ENCODE assay signal across 17 cellular contexts in genomic region chr3:185693985-185694675, GRCh38.
DNase-seq lines count a peak whose midpoint lies in the region; ATAC-seq, FAIRE-seq and TF ChIP-seq lines count a peak whose summit lies in the region.
"Had no signal": no experiment of that assay in that cellular context is flagged by ENCODE, and none has a peak within 500 bp of the region (broad histone marks: within the 10 kb centered on the region; RNA-seq: fewer than 3 reads in every experiment).

No MANE protein-coding gene starts in this region.

- H3K9me3 Mint-ChIP-seq in endodermal cell, result peaks cover 2% of the 10 kb centered on the region
- no peaks in the 10 kb centered on the region for H3K9me3 Mint-ChIP-seq in stimulated activated naive CD8-positive, alpha-beta T cell treated with anti-CD3 and anti-CD28 coated beads, Interleukin-15, amount 100 ng/mL, for 72 hours
- H3K9me3 Mint-ChIP-seq: activated naive CD8-positive, alpha-beta T cell treated with anti-CD3 and anti-CD28 coated beads, Interleukin-2, amount 50 U/mL, for 24 hours; activated T-cell treated with anti-CD3 and anti-CD28 coated beads, Interleukin-2, amount 50 U/mL, for 24 hours had no signal

- peak; percentile 56 for DNase-seq in AG08395 (ENCODE audit: low spot score)
- peak; percentile 48 for DNase-seq in LHCN-M2 (ENCODE audit: low read depth)
- peak; percentile 40 for DNase-seq in mammary epithelial cell
- no peak for DNase-seq in keratinocyte (ENCODE audit: low read depth, low spot score)
- no peak for DNase-seq in endodermal cell
- no peak for DNase-seq in stimulated activated naive CD8-positive, alpha-beta T cell treated with anti-CD3 and anti-CD28 coated beads, Interleukin-15, amount 100 ng/mL, for 72 hours
- no peak for DNase-seq in NCI-H2081 treated with DMSO at 0.1 percent for 48 hours (lab: John Stamatoyannopoulos, UW)
- DNase-seq in vagina (ENCODE audit: extremely low spot score in 2 of 2), result no peak
- DNase-seq: activated CD4-positive, alpha-beta T cell treated with anti-CD3 and anti-CD28 coated beads for 36 hours; activated naive CD8-positive, alpha-beta T cell treated with anti-CD3 and anti-CD28 coated beads, Interleukin-2, amount 50 U/mL, for 24 hours; activated T-cell treated with anti-CD3 and anti-CD28 coated beads, Interleukin-2, amount 50 U/mL, for 24 hours; cortex of kidney; DMS 273 treated with DMSO at 0.1 percent for 48 hours; NCI-H1694 treated with DMSO at 0.1 percent for 48 hours; NCI-H526 treated with DMSO at 0.1 percent for 48 hours had no signal

- no peaks in the 10 kb centered on the region for H3K9me3 ChIP-seq in mammary epithelial cell (replicated peaks; ENCODE audit: insufficient read depth, low read length)
- H3K9me3 ChIP-seq in keratinocyte (ENCODE audit: control insufficient read depth, low read depth, low read length), result no peaks in the 10 kb centered on the region
- H3K9me3 ChIP-seq in endodermal cell (ENCODE audit: control insufficient read depth, low read length), result no peaks in the 10 kb centered on the region
- H3K9me3 ChIP-seq in vagina, result no peaks in the 10 kb centered on the region

- H2AFZ ChIP-seq in mammary epithelial cell (ENCODE audit: low read depth, low read length) (no peak overlapping the region), keratinocyte (ENCODE audit: control insufficient read depth, low read length) (no peak overlapping the region)

- peaks cover 46% of the 10 kb centered on the region for H3K79me2 ChIP-seq in mammary epithelial cell (ENCODE audit: insufficient read depth, low read length)
- peaks cover 24% of the 10 kb centered on the region for H3K79me2 ChIP-seq in keratinocyte (ENCODE audit: control insufficient read depth, insufficient read depth, low read length)

- H3K9ac ChIP-seq in mammary epithelial cell (ENCODE audit: insufficient read depth, low read length) (no peak overlapping the region), keratinocyte (ENCODE audit: control insufficient read depth, extremely low read depth, insufficient read depth, low read length) (peak overlapping the region; percentile 28), endodermal cell (ENCODE audit: extremely low read depth, low read length, poor library complexity, severe bottlenecking) (no peak overlapping the region)

- no peak for ATAC-seq in stimulated activated naive CD8-positive, alpha-beta T cell treated with anti-CD3 and anti-CD28 coated beads, Interleukin-15, amount 100 ng/mL, for 72 hours
- ATAC-seq: activated CD4-positive, alpha-beta T cell treated with anti-CD3 and anti-CD28 coated beads for 36 hours; activated naive CD8-positive, alpha-beta T cell treated with anti-CD3 and anti-CD28 coated beads, Interleukin-2, amount 50 U/mL, for 24 hours had no signal

- H3K4me2 ChIP-seq in mammary epithelial cell (ENCODE audit: insufficient read depth, low read depth, low read length), result peak overlapping the region; percentile 1
- no peak overlapping the region for H3K4me2 ChIP-seq in keratinocyte (ENCODE audit: control insufficient read depth, extremely low read depth, insufficient read depth, low read depth, low read length)

- H3K27ac ChIP-seq in mammary epithelial cell (ENCODE audit: insufficient read depth, low read depth, low read length), result peak overlapping the region; percentile 8
- peak overlapping the region; percentile 41 for H3K27ac ChIP-seq in keratinocyte (ENCODE audit: control insufficient read depth, insufficient read depth, low read length)
- H3K27ac ChIP-seq in endodermal cell (ENCODE audit: low read depth, low read length), result no peak overlapping the region
- no peak overlapping the region for H3K27ac ChIP-seq in vagina
- H3K27ac ChIP-seq: skin epidermis had no signal

- H4K20me1 ChIP-seq in mammary epithelial cell (ENCODE audit: insufficient read depth, low read length) (no peaks in the 10 kb centered on the region), keratinocyte (ENCODE audit: control insufficient read depth, extremely low read depth, insufficient read depth, low read length) (no peaks in the 10 kb centered on the region)

- peaks cover 16% of the 10 kb centered on the region for H3K4me1 ChIP-seq in mammary epithelial cell (ENCODE audit: insufficient read depth, low read length)
- peaks cover 20% of the 10 kb centered on the region for H3K4me1 ChIP-seq in keratinocyte (ENCODE audit: control insufficient read depth, extremely low read depth, insufficient read depth, low read length)
- no peaks in the 10 kb centered on the region for H3K4me1 ChIP-seq in endodermal cell (ENCODE audit: control insufficient read depth, insufficient read depth, low read length)
- H3K4me1 ChIP-seq in vagina, result no peaks in the 10 kb centered on the region

- H3K36me3 ChIP-seq in mammary epithelial cell (ENCODE audit: insufficient read depth, low read length) (peaks cover 25% of the 10 kb centered on the region), keratinocyte (ENCODE audit: control insufficient read depth in 2 of 2, extremely low read depth in 1 of 2, insufficient read depth in 2 of 2, low read length in 2 of 2) (peaks cover 9 to 23% of the 10 kb centered on the region in 2 experiments), endodermal cell (ENCODE audit: control insufficient read depth, insufficient read depth, low read length) (peaks cover 46% of the 10 kb centered on the region), vagina (no peaks in the 10 kb centered on the region)

- CTCF ChIA-PET in mammary epithelial cell (lab: Charles Lee; ENCODE audit: low non-redundant PET), result no interaction called here

- TF ChIP-seq POLR2A in vagina (IDR thresholded peaks at IDR 0.05), result no peak

- no peak overlapping the region for H3K4me3 Mint-ChIP-seq in endodermal cell
- no peak overlapping the region for H3K4me3 Mint-ChIP-seq in stimulated activated naive CD8-positive, alpha-beta T cell treated with anti-CD3 and anti-CD28 coated beads, Interleukin-15, amount 100 ng/mL, for 72 hours
- H3K4me3 Mint-ChIP-seq: activated CD4-positive, alpha-beta T cell treated with anti-CD3 and anti-CD28 coated beads for 36 hours; activated naive CD8-positive, alpha-beta T cell treated with anti-CD3 and anti-CD28 coated beads, Interleukin-2, amount 50 U/mL, for 24 hours; activated T-cell treated with anti-CD3 and anti-CD28 coated beads, Interleukin-2, amount 50 U/mL, for 24 hours had no signal

- H3K4me1 Mint-ChIP-seq in endodermal cell, result peaks cover 11% of the 10 kb centered on the region
- H3K4me1 Mint-ChIP-seq in stimulated activated naive CD8-positive, alpha-beta T cell treated with anti-CD3 and anti-CD28 coated beads, Interleukin-15, amount 100 ng/mL, for 72 hours, result no peaks in the 10 kb centered on the region
- H3K4me1 Mint-ChIP-seq: activated CD4-positive, alpha-beta T cell treated with anti-CD3 and anti-CD28 coated beads for 36 hours; activated naive CD8-positive, alpha-beta T cell treated with anti-CD3 and anti-CD28 coated beads, Interleukin-2, amount 50 U/mL, for 24 hours had no signal

- intact Hi-C loops in mammary epithelial cell (cut with micrococcal nuclease) (no loop called here), vagina (cut with DNase I) (no loop called here)

- WGBS in mammary epithelial cell (ENCODE audit: low coverage, missing lambda C conversion rate), result 90% methylated on average over 4 of the region's 4 CpGs
- 96 to 100% methylated on average over 2 to 4 of the region's 4 CpGs for WGBS in endodermal cell (ENCODE audit: insufficient coverage in 1 of 2, insufficient read length in 1 of 2), 2 experiments

- TF ChIP-seq CTCF in mammary epithelial cell (conservative IDR thresholded peaks at IDR 0.05 in 1 of 2, IDR thresholded peaks at IDR 0.05 in 1 of 2; ENCODE audit: extremely low read depth in 1 of 2, insufficient read depth in 1 of 2, low read depth in 1 of 2, low read length in 2 of 2), result no peak
- TF ChIP-seq CTCF in keratinocyte (optimal IDR thresholded peaks at IDR 0.05 in 1 of 3, IDR thresholded peaks at IDR 0.05 in 1 of 3, conservative IDR thresholded peaks at IDR 0.05 in 1 of 3; ENCODE audit: extremely low read depth in 1 of 3, insufficient read depth in 2 of 3, low read length in 3 of 3), result no peak
- TF ChIP-seq CTCF in endodermal cell (conservative IDR thresholded peaks at IDR 0.05), result no peak
- no peak for TF ChIP-seq CTCF in vagina (IDR thresholded peaks at IDR 0.05)

- no peak overlapping the region for H3K27ac Mint-ChIP-seq in endodermal cell
- no peak overlapping the region for H3K27ac Mint-ChIP-seq in stimulated activated naive CD8-positive, alpha-beta T cell treated with anti-CD3 and anti-CD28 coated beads, Interleukin-15, amount 100 ng/mL, for 72 hours
- H3K27ac Mint-ChIP-seq: activated CD4-positive, alpha-beta T cell treated with anti-CD3 and anti-CD28 coated beads for 36 hours; activated naive CD8-positive, alpha-beta T cell treated with anti-CD3 and anti-CD28 coated beads, Interleukin-2, amount 50 U/mL, for 24 hours; activated T-cell treated with anti-CD3 and anti-CD28 coated beads, Interleukin-2, amount 50 U/mL, for 24 hours had no signal

- peaks cover 37% of the 10 kb centered on the region for H3K36me3 Mint-ChIP-seq in endodermal cell (ENCODE audit: low read depth)

- H3K4me3 ChIP-seq in mammary epithelial cell (replicated peaks in 1 of 3; ENCODE audit: insufficient read depth in 1 of 3, low read depth in 2 of 3, low read length in 3 of 3), result no peak overlapping the region
- H3K4me3 ChIP-seq in keratinocyte (ENCODE audit: control insufficient read depth in 2 of 3, extremely low read depth in 1 of 3, insufficient read depth in 2 of 3, low read depth in 1 of 3, low read length in 3 of 3), result no peak overlapping the region
- H3K4me3 ChIP-seq in endodermal cell (ENCODE audit: low read length), result no peak overlapping the region
- H3K4me3 ChIP-seq in vagina, result no peak overlapping the region
- H3K4me3 ChIP-seq: skin epidermis had no signal

- in situ Hi-C loops in mammary epithelial cell (cut with MboI; ENCODE audit: low sequenced_read_pairs in 2 of 2), result no loop called here

- no peaks in the 10 kb centered on the region for H3K9me1 ChIP-seq in keratinocyte (ENCODE audit: control insufficient read depth, extremely low read depth, insufficient read depth, low read length)

- BruUV-seq in mammary epithelial cell (replicated peaks; lab: Mats Ljungman, UMichigan), result no TSS peak

- dilution Hi-C loops in mammary epithelial cell (cut with HindIII; ENCODE audit: low sequenced_read_pairs), result no loop called here
- dilution Hi-C loops in keratinocyte (cut with MboI; ENCODE audit: extremely low pct_ligation_motif_present, low sequenced_read_pairs), result no loop called here

- no peaks in the 10 kb centered on the region for H3K27me3 ChIP-seq in mammary epithelial cell (ENCODE audit: insufficient read depth, low read length)
- H3K27me3 ChIP-seq in keratinocyte (ENCODE audit: control insufficient read depth, extremely low read depth, insufficient read depth, low read length), result no peaks in the 10 kb centered on the region
- no peaks in the 10 kb centered on the region for H3K27me3 ChIP-seq in endodermal cell (ENCODE audit: control insufficient read depth, insufficient read depth, low read length, poor library complexity, severe bottlenecking)
- H3K27me3 ChIP-seq in vagina, result no peaks in the 10 kb centered on the region

- no peaks in the 10 kb centered on the region for H3K27me3 Mint-ChIP-seq in endodermal cell (ENCODE audit: insufficient read depth)
- peaks cover 7% of the 10 kb centered on the region for H3K27me3 Mint-ChIP-seq in stimulated activated naive CD8-positive, alpha-beta T cell treated with anti-CD3 and anti-CD28 coated beads, Interleukin-15, amount 100 ng/mL, for 72 hours

- FAIRE-seq in keratinocyte (lab: Jason Lieb, UNC), result peak; percentile 84
- FAIRE-seq: RCC 7860 had no signal

Comparison
In these comparisons a context has a peak if more than half of its experiments do, and no peak if none do; other contexts are left out.
1. DNase-seq: peak in AG08395 (single experiment), LHCN-M2 (single experiment) and mammary epithelial cell (single experiment); none in keratinocyte (single experiment), endodermal cell (single experiment), stimulated activated naive CD8-positive, alpha-beta T cell treated with anti-CD3 and anti-CD28 coated beads, Interleukin-15, amount 100 ng/mL, for 72 hours (0 of 2), NCI-H2081 treated with DMSO at 0.1 percent for 48 hours (single experiment) and vagina (0 of 2).
2. H3K27ac ChIP-seq: peak in mammary epithelial cell (single experiment) and keratinocyte (single experiment); none in endodermal cell (single experiment) and vagina (single experiment).